1 cellular context compared by ENCODE assay signal in genomic region chr1:225425211-225425786, GRCh38.
TF ChIP-seq lines count a peak whose summit lies in the region.

No MANE protein-coding gene starts in this region.

TF ChIP-seq in HEK293, 187 proteins besides CTCF, POLR2A, EP300 and RAD21 (continued from another document):
- TF ChIP-seq ZNF362 (tag by site-specific recombination; IDR thresholded peaks at IDR 0.05): peak; percentile 99
- TF ChIP-seq SP7 (tag by site-specific recombination; IDR thresholded peaks at IDR 0.05): peak; percentile 100
- TF ChIP-seq TCF7L2 (IDR thresholded peaks at IDR 0.05; ENCODE audit: borderline replicate concordance, low read depth, low read length): peak; percentile 46; the same call in 1 of the 2 replicates
- TF ChIP-seq ZNF324 (tag by site-specific recombination; IDR thresholded peaks at IDR 0.05): peak; percentile 88
- no peak for TF ChIP-seq ZNF544 (tag by site-specific recombination; IDR thresholded peaks at IDR 0.05)
- peak; percentile 92; the same call in 1 of the 2 replicates for TF ChIP-seq HIC1 (tag by site-specific recombination; IDR thresholded peaks at IDR 0.05)
- TF ChIP-seq ZBTB21 (tag by site-specific recombination; IDR thresholded peaks at IDR 0.05): peak; percentile 84
- TF ChIP-seq, protein P1, sequence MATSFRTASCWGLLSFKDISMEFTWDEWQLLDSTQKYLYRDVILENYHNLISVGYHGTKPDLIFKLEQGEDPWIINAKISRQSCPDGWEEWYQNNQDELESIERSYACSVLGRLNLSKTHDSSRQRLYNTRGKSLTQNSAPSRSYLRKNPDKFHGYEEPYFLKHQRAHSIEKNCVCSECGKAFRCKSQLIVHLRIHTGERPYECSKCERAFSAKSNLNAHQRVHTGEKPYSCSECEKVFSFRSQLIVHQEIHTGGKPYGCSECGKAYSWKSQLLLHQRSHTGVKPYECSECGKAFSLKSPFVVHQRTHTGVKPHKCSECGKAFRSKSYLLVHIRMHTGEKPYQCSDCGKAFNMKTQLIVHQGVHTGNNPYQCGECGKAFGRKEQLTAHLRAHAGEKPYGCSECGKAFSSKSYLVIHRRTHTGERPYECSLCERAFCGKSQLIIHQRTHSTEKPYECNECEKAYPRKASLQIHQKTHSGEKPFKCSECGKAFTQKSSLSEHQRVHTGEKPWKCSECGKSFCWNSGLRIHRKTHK (tag by site-specific recombination; IDR thresholded peaks at IDR 0.05): no peak
- peak; percentile 65; the same call in 1 of the 2 replicates for TF ChIP-seq ZNF843 (tag by site-specific recombination; IDR thresholded peaks at IDR 0.05)
- TF ChIP-seq ZFP37 (tag by site-specific recombination; IDR thresholded peaks at IDR 0.05): peak; percentile 78; the same call in 1 of the 2 replicates
